In genomic region chr3:121883507-121883906, GRCh38 we compare ENCODE assay signal across 8 cellular contexts. TPM values are rescaled to one million over a fixed set of nuclear protein-coding genes. Genes with fewer than 3 reads are reported as not detected.
DNase-seq lines count a peak whose midpoint lies in the region; TF ChIP-seq lines count a peak whose summit lies in the region.

No MANE protein-coding gene starts in this region.

- H3K9me3 Mint-ChIP-seq in activated naive CD4-positive, alpha-beta T cell treated with anti-CD3 and anti-CD28 coated beads, Interleukin-2, amount 10 ng/mL, durations not matched to agents 7 days and 5 days, result no peaks in the 10 kb centered on the region

- H3K9me2 ChIP-seq in PC-9 (ENCODE audit: insufficient read depth), result no peaks in the 10 kb centered on the region

- H3K4me3 Mint-ChIP-seq in activated naive CD4-positive, alpha-beta T cell treated with anti-CD3 and anti-CD28 coated beads, Interleukin-2, amount 10 ng/mL, durations not matched to agents 7 days and 5 days, result no peak overlapping the region

- TF ChIP-seq CTCF in AG04449 (IDR thresholded peaks at IDR 0.05; ENCODE audit: insufficient read depth, low read length, missing control alignments), result peak; percentile 5
- TF ChIP-seq CTCF in GM12872 (IDR thresholded peaks at IDR 0.05; ENCODE audit: insufficient read depth, low read depth, low read length), result peak; percentile 41; the same call in 1 of the 3 replicates
- TF ChIP-seq CTCF in PC-9 (conservative IDR thresholded peaks at IDR 0.05), result peak; percentile 72

- H3K4me3 ChIP-seq in AG04449 (ENCODE audit: low read depth, low read length) (no peak overlapping the region), PC-9 (no peak overlapping the region)

- intact Hi-C loops in PC-9 (cut with micrococcal nuclease; ENCODE audit: unreplicated experiment), result loop anchor here (1.0 kb wide), 1 partner anchor 112 kb away; no protein-coding TSS in a partner anchor

- no peaks in the 10 kb centered on the region for H3K9me3 ChIP-seq in PC-9 (ENCODE audit: insufficient read depth, low read depth)

- BruUV-seq in PC-9 (replicated peaks; lab: Mats Ljungman, UMichigan), result no TSS peak

- POLR2A ChIA-PET in AG04449 (lab: Yijun Ruan, JAX), result no interaction called here
- POLR2A ChIA-PET in PC-9 (lab: Charles Lee; ENCODE audit: unreplicated experiment), result interaction anchor here (0.7 kb wide), 1 partner anchor 85 kb away, joined by 3 read pairs; no protein-coding TSS in a partner anchor

- no peaks in the 10 kb centered on the region for H3K4me1 ChIP-seq in PC-9 (replicated peaks; ENCODE audit: insufficient read depth)

- no peak overlapping the region for H2AFZ ChIP-seq in PC-9

- no peaks in the 10 kb centered on the region for H3K79me2 ChIP-seq in PC-9 (ENCODE audit: low read depth)

- H3K27ac Mint-ChIP-seq in activated naive CD4-positive, alpha-beta T cell treated with anti-CD3 and anti-CD28 coated beads, Interleukin-2, amount 10 ng/mL, durations not matched to agents 7 days and 5 days, result no peak overlapping the region

- CTCF ChIA-PET in AG04449 (lab: Yijun Ruan, JAX) (interaction anchor here (0.7 to 2.3 kb wide), 2 partner anchors 9 to 337 kb away, joined by 3 to 6 read pairs; no protein-coding TSS in a partner anchor), PC-9 (lab: Charles Lee) (interaction anchor here (1.2 kb wide), 1 partner anchor 112 kb away, joined by 11 read pairs; no protein-coding TSS in a partner anchor)
- CTCF ChIA-PET in activated naive CD4-positive, alpha-beta T cell treated with anti-CD3 and anti-CD28 coated beads, Interleukin-2, amount 10 ng/mL, durations not matched to agents 7 days and 5 days (lab: Charles Lee), result interaction anchor here (0.5 to 2.1 kb wide), 4 partner anchors 107 to 300 kb away, joined by 3 to 10 read pairs (median 4); no protein-coding TSS in a partner anchor

- H3K27me3 ChIP-seq in PC-9 (ENCODE audit: insufficient read depth, low read depth), result no peaks in the 10 kb centered on the region

- no peaks in the 10 kb centered on the region for H3K4me1 Mint-ChIP-seq in activated naive CD4-positive, alpha-beta T cell treated with anti-CD3 and anti-CD28 coated beads, Interleukin-2, amount 10 ng/mL, durations not matched to agents 7 days and 5 days

- H4K20me1 ChIP-seq in PC-9 (ENCODE audit: insufficient read depth), result no peaks in the 10 kb centered on the region

- H3K36me3 Mint-ChIP-seq in activated naive CD4-positive, alpha-beta T cell treated with anti-CD3 and anti-CD28 coated beads, Interleukin-2, amount 10 ng/mL, durations not matched to agents 7 days and 5 days, result no peaks in the 10 kb centered on the region

- no peaks in the 10 kb centered on the region; the same call in 1 of the 2 replicates for H3F3A ChIP-seq in PC-9 (ENCODE audit: insufficient read depth, low read depth)

- no peaks in the 10 kb centered on the region for H3K36me3 ChIP-seq in PC-9 (ENCODE audit: low read depth)

- H3K4me2 ChIP-seq in PC-9, result no peak overlapping the region

- no peak for DNase-seq in AG04449 (ENCODE audit: low read depth, low spot score)
- peak in 1 of 2 experiments; percentile 52 for DNase-seq in PC-9
- peak; percentile 8 for DNase-seq in germinal center (ENCODE audit: low spot score)
- no peak for DNase-seq in activated naive CD4-positive, alpha-beta T cell treated with anti-CD3 and anti-CD28 coated beads, Interleukin-2, amount 10 ng/mL, durations not matched to agents 7 days and 5 days
- DNase-seq in ureter (ENCODE audit: low spot score), result no peak
- no peak for DNase-seq in NK-92 (lab: John Stamatoyannopoulos, UW; ENCODE audit: unreplicated experiment)
- DNase-seq in NOMO-1 treated with DMSO at 0.1 percent for 48 hours (lab: John Stamatoyannopoulos, UW; ENCODE audit: unreplicated experiment), result no peak

- H3K27me3 Mint-ChIP-seq in activated naive CD4-positive, alpha-beta T cell treated with anti-CD3 and anti-CD28 coated beads, Interleukin-2, amount 10 ng/mL, durations not matched to agents 7 days and 5 days, result no peaks in the 10 kb centered on the region

- H3K27ac ChIP-seq in PC-9, result no peak overlapping the region

RNA-seq across cellular contexts. Expression of gene SLC15A2, which starts 10.7 kb away (rescaled TPM):
- 1.1 and 2.8 TPM in 2 replicates for total RNA-seq in PC-9 (2021)
- total RNA-seq in ureter, result 39.2 TPM

RNA-seq across cellular contexts. Expression of gene EAF2, which starts 48.5 kb away (rescaled TPM):
- total RNA-seq in PC-9 (2021) (0.90 and 2.0 TPM in 2 replicates), ureter (9.3 TPM)

RNA-seq across cellular contexts. Expression of gene IQCB1, which starts 48.6 kb away (rescaled TPM):
- total RNA-seq in PC-9 (2021), result 14.6 and 14.8 TPM in 2 replicates
- 37.2 TPM for total RNA-seq in ureter

Comparison
In these comparisons a context has a peak if more than half of its experiments do, and no peak if none do; other contexts are left out.
1. CTCF ChIP-seq: peak in every context shown above with its lines; median percentile 72 in PC-9; 41 in GM12872; 5 in AG04449.
2. RNA of gene SLC15A2, which starts 10.7 kb away (total RNA-seq): 39.2 TPM in ureter (single experiment); 1.1 to 2.8 TPM in PC-9; every median in the first group is over 10 times any median in the second.